Comparison of ENCODE assay signal across 13 cellular contexts in genomic region chr4:148116264-148116663, GRCh38.
A peak's percentile ranks its signal among the peaks of the same experiment; 100 is the strongest.
DNase-seq lines count a peak whose midpoint lies in the region; TF ChIP-seq lines count a peak whose summit lies in the region.
"Had no signal": no experiment of that assay in that cellular context is flagged by ENCODE, and none has a peak within 500 bp of the region (broad histone marks: within the 10 kb centered on the region; RNA-seq: fewer than 3 reads in every experiment).

No MANE protein-coding gene starts in this region.

- H3K4me3 ChIP-seq in AG04450 (ENCODE audit: low read depth, low read length) (no peak overlapping the region), thyroid gland (replicated peaks in 1 of 3) (no peak overlapping the region)
- H3K4me3 ChIP-seq in Jurkat, Clone E6-1 (ENCODE audit: low read length) = no peak overlapping the region
- H3K4me3 ChIP-seq: adrenal gland, spleen, upper lobe of right lung had no signal

- H3K27ac ChIP-seq in AG04450 (ENCODE audit: low read depth, low read length) (no peak overlapping the region), thyroid gland (no peak overlapping the region)
- H3K27ac ChIP-seq: adrenal gland, spleen, upper lobe of right lung had no signal

- TF ChIP-seq CTCF in AG04450 (IDR thresholded peaks at IDR 0.05; ENCODE audit: low read depth, low read length) (no peak), mesothelial cell of epicardium (IDR thresholded peaks at IDR 0.05; ENCODE audit: unreplicated experiment) (no peak), thyroid gland (IDR thresholded peaks at IDR 0.05) (no peak)

- H3K27me3 ChIP-seq in AG04450 (ENCODE audit: control insufficient read depth, insufficient read depth, low read length) = no peaks in the 10 kb centered on the region
- no peaks in the 10 kb centered on the region for H3K27me3 ChIP-seq in thyroid gland
- H3K27me3 ChIP-seq: adrenal gland, spleen, upper lobe of right lung had no signal

- POLR2A ChIA-PET in AG04450 (lab: Yijun Ruan, JAX) = no interaction called here

- intact Hi-C loops in thyroid gland (cut with DNase I) = no loop called here

- H3K36me3 Mint-ChIP-seq in mesothelial cell of epicardium = no peaks in the 10 kb centered on the region

- H3K4me3 Mint-ChIP-seq in mesothelial cell of epicardium = no peak overlapping the region
- H3K4me3 Mint-ChIP-seq: B cell, endodermal cell had no signal

- no peaks in the 10 kb centered on the region for H3K27me3 Mint-ChIP-seq in mesothelial cell of epicardium (ENCODE audit: low read depth)
- H3K27me3 Mint-ChIP-seq: B cell had no signal

- no peaks in the 10 kb centered on the region for H3K9me3 ChIP-seq in AG04450 (ENCODE audit: control insufficient read depth, insufficient read depth, low read length)
- no peaks in the 10 kb centered on the region for H3K9me3 ChIP-seq in thyroid gland
- H3K9me3 ChIP-seq: adrenal gland, spleen, upper lobe of right lung had no signal

- TF ChIP-seq POLR2A in thyroid gland (IDR thresholded peaks at IDR 0.05) = no peak

- CTCF ChIA-PET in AG04450 (lab: Charles Lee) = interaction anchor here (0.7 kb wide), 1 partner anchor 132 kb away, joined by 3 read pairs; no protein-coding TSS in a partner anchor

- H3K4me1 ChIP-seq in thyroid gland = peaks cover 12 to 17% of the 10 kb centered on the region in 2 donors
- H3K4me1 ChIP-seq: upper lobe of right lung had no signal

- H3K4me1 Mint-ChIP-seq in mesothelial cell of epicardium = peaks cover 21% of the 10 kb centered on the region
- H3K4me1 Mint-ChIP-seq: B cell had no signal

- H3K9me3 Mint-ChIP-seq in mesothelial cell of epicardium = peaks cover 2% of the 10 kb centered on the region

- no peak overlapping the region for H3K27ac Mint-ChIP-seq in mesothelial cell of epicardium
- H3K27ac Mint-ChIP-seq: B cell, endodermal cell had no signal

- 40 to 44% methylated on average over 2 of the region's 2 CpGs for WGBS in thyroid gland, 2 donors

- peaks cover 10% of the 10 kb centered on the region in 2 donors for H3K36me3 ChIP-seq in thyroid gland
- H3K36me3 ChIP-seq: adrenal gland had no signal

- DNase-seq in AG04450 (ENCODE audit: low read depth, low spot score) (peak; percentile 36), amniotic stem cell (lab: John Stamatoyannopoulos, UW) (peak; percentile 30), inferior parietal cortex (ENCODE audit: extremely low spot score) (peak; percentile 43), NCI-H2196 treated with DMSO at 0.1 percent for 48 hours (lab: John Stamatoyannopoulos, UW; ENCODE audit: unreplicated experiment) (no peak), mesothelial cell of epicardium (ENCODE audit: low spot score in 2 of 2, unreplicated experiment in 2 of 2) (no peak), thyroid gland (no peak), GM19240 (ENCODE audit: insufficient read length, low spot score) (no peak)
- DNase-seq in Jurkat, Clone E6-1 (ENCODE audit: low read depth, low spot score) = peak; percentile 31
- DNase-seq: endodermal cell, spleen, upper lobe of right lung had no signal

Comparison
In these comparisons a context has a peak if more than half of its experiments do, and no peak if none do; other contexts are left out.
1. DNase-seq: peak in AG04450 (single experiment), Jurkat, Clone E6-1 (single experiment), amniotic stem cell (single experiment) and inferior parietal cortex (single experiment); none in NCI-H2196 treated with DMSO at 0.1 percent for 48 hours (single experiment), mesothelial cell of epicardium (0 of 2), thyroid gland (0 of 2) and GM19240 (single experiment).